Comparison of ENCODE assay signal across 8 cellular contexts in genomic region chr10:57715233-57715632, GRCh38.
"Had no signal": no experiment of that assay in that cellular context is flagged by ENCODE, and none has a peak within 500 bp of the region (broad histone marks: within the 10 kb centered on the region; RNA-seq: fewer than 3 reads in every experiment).

No MANE protein-coding gene starts in this region.

- H3K9me3 ChIP-seq: HAP-1 had no signal

- H3K36me3 ChIP-seq: HAP-1 had no signal

- H3K9ac ChIP-seq: GM23248 had no signal

- H3K4me3 ChIP-seq: GM23248, HAP-1 had no signal

- H2AFZ ChIP-seq: GM23248 had no signal

- H3K27ac ChIP-seq: GM23248, HL-60 had no signal

- DNase-seq: GM23248, GOT3, H7, HFFc6 had no signal

- ATAC-seq: HCT116, HepG2 had no signal
